In genomic region chr6:133225560-133225959, GRCh38 we compare ENCODE assay signal across 25 cellular contexts. TPM values are rescaled to one million over a fixed set of nuclear protein-coding genes. Genes with fewer than 3 reads are reported as not detected.
"Had no signal": no experiment of that assay in that cellular context is flagged by ENCODE, and none has a peak within 500 bp of the region (broad histone marks: within the 10 kb centered on the region; RNA-seq: fewer than 3 reads in every experiment).

No MANE protein-coding gene starts in this region.

- H3K27ac ChIP-seq: left lung, ovary, sigmoid colon, tibial nerve, uterus had no signal

- H3K27me3 ChIP-seq: left lung, ovary, sigmoid colon, tibial nerve, uterus had no signal

- FAIRE-seq: keratinocyte had no signal

- H3K4me3 ChIP-seq: left lung, lung, ovary, sigmoid colon, smooth muscle cell, tibial nerve, uterus had no signal

- H3K4me1 ChIP-seq: left lung, sigmoid colon, tibial nerve, uterus had no signal

- DNase-seq: hippocampal formation; kidney glomerular epithelial cell; left cardiac atrium; left lung; mesendoderm; naive B cell; natural killer cell; ovary; retina; right cardiac atrium; sigmoid colon; stimulated activated CD4-positive, alpha-beta T cell treated with anti-CD3 and anti-CD28 coated beads, Interleukin-1b, Interleukin-23, amount 100 ng/mL, for 48 hours; stimulated activated CD4-positive, alpha-beta T cell treated with anti-CD3 and anti-CD28 coated beads, Interleukin-2, amount 100 ng/mL, for 48 hours; stimulated activated CD4-positive, alpha-beta T cell treated with anti-CD3 and anti-CD28 coated beads, Interleukin-4, amount 100 ng/mL, for 4 hours; stimulated activated CD8-positive, alpha-beta memory T cell treated with anti-CD3 and anti-CD28 coated beads, Interleukin-4, amount 100 ng/mL, for 48 hours; stimulated activated naive CD4-positive, alpha-beta T cell treated with Interleukin-2 at 50 U/mL for 16 hours; stimulated activated naive CD8-positive, alpha-beta T cell treated with anti-CD3 and anti-CD28 coated beads, Interleukin-15, amount 100 ng/mL, for 72 hours; substantia nigra; uterus had no signal

- H3K4me2 ChIP-seq: smooth muscle cell had no signal

- H3K9me3 ChIP-seq: left lung, ovary, sigmoid colon, tibial nerve, uterus had no signal

- ATAC-seq: left cardiac atrium; left lung; natural killer cell; right cardiac atrium; stimulated activated memory B cell treated with anti-CD40 and anti-IgM and Interleukin-4, amounts not matched to agents 10 μg/mL and 1 μg/mL and 100 μg/mL, for 72 hours; stimulated activated naive CD8-positive, alpha-beta T cell treated with anti-CD3 and anti-CD28 coated beads, Interleukin-15, amount 100 ng/mL, for 72 hours had no signal

- H3K36me3 ChIP-seq: left lung, ovary, sigmoid colon, tibial nerve, uterus had no signal

RNA-seq across cellular contexts. Expression of gene EYA4, which starts 15.6 kb away (rescaled TPM):
- total RNA-seq: mononuclear cell, natural killer cell had no signal
- polyA plus RNA-seq: smooth muscle cell had no signal
